Comparison of ENCODE assay signal across 1 cellular context in the genomic region with DNA sequence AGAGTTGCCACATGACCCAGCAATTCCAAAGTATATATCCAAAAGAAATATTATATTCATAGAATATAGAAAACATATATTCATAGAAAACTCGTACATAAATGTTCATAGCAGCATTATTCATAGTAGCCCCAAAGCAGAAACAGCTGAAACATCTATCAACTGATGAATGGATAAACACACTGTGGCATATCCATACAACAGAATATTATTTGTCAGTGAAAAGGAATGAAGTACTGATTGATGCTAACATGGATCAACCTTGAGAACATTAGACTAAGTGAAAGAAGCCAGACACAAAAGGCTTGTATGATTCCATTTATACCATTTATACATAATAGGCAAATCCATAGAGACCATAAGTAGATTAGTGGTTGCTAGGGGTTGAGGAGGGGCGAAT.
TF ChIP-seq lines count a peak whose summit lies in the region.

No MANE protein-coding gene starts in this region.

TF ChIP-seq in GM23338, 12 proteins besides CTCF, POLR2A, EP300 and RAD21 (continued from another document):
- TF ChIP-seq, protein P1, sequence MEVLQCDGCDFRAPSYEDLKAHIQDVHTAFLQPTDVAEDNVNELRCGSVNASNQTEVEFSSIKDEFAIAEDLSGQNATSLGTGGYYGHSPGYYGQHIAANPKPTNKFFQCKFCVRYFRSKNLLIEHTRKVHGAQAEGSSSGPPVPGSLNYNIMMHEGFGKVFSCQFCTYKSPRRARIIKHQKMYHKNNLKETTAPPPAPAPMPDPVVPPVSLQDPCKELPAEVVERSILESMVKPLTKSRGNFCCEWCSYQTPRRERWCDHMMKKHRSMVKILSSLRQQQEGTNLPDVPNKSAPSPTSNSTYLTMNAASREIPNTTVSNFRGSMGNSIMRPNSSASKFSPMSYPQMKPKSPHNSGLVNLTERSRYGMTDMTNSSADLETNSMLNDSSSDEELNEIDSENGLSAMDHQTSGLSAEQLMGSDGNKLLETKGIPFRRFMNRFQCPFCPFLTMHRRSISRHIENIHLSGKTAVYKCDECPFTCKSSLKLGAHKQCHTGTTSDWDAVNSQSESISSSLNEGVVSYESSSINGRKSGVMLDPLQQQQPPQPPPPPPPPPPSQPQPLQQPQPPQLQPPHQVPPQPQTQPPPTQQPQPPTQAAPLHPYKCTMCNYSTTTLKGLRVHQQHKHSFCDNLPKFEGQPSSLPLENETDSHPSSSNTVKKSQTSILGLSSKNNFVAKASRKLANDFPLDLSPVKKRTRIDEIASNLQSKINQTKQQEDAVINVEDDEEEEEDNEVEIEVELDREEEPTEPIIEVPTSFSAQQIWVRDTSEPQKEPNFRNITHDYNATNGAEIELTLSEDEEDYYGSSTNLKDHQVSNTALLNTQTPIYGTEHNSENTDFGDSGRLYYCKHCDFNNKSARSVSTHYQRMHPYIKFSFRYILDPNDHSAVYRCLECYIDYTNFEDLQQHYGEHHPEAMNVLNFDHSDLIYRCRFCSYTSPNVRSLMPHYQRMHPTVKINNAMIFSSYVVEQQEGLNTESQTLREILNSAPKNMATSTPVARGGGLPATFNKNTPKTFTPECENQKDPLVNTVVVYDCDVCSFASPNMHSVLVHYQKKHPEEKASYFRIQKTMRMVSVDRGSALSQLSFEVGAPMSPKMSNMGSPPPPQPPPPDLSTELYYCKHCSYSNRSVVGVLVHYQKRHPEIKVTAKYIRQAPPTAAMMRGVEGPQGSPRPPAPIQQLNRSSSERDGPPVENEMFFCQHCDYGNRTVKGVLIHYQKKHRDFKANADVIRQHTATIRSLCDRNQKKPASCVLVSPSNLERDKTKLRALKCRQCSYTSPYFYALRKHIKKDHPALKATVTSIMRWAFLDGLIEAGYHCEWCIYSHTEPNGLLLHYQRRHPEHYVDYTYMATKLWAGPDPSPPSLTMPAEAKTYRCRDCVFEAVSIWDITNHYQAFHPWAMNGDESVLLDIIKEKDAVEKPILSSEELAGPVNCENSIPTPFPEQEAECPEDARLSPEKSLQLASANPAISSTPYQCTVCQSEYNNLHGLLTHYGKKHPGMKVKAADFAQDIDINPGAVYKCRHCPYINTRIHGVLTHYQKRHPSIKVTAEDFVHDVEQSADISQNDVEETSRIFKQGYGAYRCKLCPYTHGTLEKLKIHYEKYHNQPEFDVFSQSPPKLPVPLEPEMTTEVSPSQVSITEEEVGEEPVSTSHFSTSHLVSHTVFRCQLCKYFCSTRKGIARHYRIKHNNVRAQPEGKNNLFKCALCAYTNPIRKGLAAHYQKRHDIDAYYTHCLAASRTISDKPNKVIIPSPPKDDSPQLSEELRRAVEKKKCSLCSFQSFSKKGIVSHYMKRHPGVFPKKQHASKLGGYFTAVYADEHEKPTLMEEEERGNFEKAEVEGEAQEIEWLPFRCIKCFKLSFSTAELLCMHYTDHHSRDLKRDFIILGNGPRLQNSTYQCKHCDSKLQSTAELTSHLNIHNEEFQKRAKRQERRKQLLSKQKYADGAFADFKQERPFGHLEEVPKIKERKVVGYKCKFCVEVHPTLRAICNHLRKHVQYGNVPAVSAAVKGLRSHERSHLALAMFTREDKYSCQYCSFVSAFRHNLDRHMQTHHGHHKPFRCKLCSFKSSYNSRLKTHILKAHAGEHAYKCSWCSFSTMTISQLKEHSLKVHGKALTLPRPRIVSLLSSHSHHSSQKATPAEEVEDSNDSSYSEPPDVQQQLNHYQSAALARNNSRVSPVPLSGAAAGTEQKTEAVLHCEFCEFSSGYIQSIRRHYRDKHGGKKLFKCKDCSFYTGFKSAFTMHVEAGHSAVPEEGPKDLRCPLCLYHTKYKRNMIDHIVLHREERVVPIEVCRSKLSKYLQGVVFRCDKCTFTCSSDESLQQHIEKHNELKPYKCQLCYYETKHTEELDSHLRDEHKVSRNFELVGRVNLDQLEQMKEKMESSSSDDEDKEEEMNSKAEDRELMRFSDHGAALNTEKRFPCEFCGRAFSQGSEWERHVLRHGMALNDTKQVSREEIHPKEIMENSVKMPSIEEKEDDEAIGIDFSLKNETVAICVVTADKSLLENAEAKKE (CRISPR knock-in tag; IDR thresholded peaks at IDR 0.05) = no peak
TF ChIP-seq in GM23338: peak in this region for 0.
